In genomic region chr3:197261164-197261509, GRCh38 we compare ENCODE assay signal across 21 cellular contexts.
"Had no signal": no experiment of that assay in that cellular context is flagged by ENCODE, and none has a peak within 500 bp of the region (broad histone marks: within the 10 kb centered on the region; RNA-seq: fewer than 3 reads in every experiment).

No MANE protein-coding gene starts in this region.

- H3K27ac ChIP-seq: adrenal gland, cardiac muscle cell, foreskin keratinocyte, prostate gland, spleen, tibial artery, VCaP had no signal

- H3K4me1 ChIP-seq: adrenal gland, prostate gland had no signal

- FAIRE-seq: endometrium, kidney had no signal

- H3K36me3 ChIP-seq: adrenal gland, cardiac muscle cell, prostate gland, tibial artery had no signal

- ATAC-seq: activated CD8-positive, alpha-beta T cell treated with anti-CD3 and anti-CD28 coated beads, Interleukin-2, amount 10 ng/mL, durations not matched to agents 7 days and 5 days; foreskin keratinocyte; left lobe of liver; naive thymus-derived CD4-positive, alpha-beta T cell had no signal

- DNase-seq: activated CD4-positive, alpha-beta T cell treated with anti-CD3 and anti-CD28 coated beads, Interleukin-2, amount 10 ng/mL, durations not matched to agents 7 days and 5 days; activated CD4-positive, CD25-positive, alpha-beta regulatory T cell treated with anti-CD3 and anti-CD28 coated beads, Interleukin-2, amount 50 U/mL, for 72 hours; activated CD8-positive, alpha-beta T cell treated with anti-CD3 and anti-CD28 coated beads, Interleukin-2, amount 10 ng/mL, durations not matched to agents 7 days and 5 days; activated gamma-delta T cell treated with Interleukin-2 at 50 U/mL for 16 hours; activated T-cell treated with anti-CD3 and anti-CD28 coated beads, Interleukin-2, amount 50 U/mL, for 1 hour; adrenal gland; effector CD4-positive, alpha-beta T cell; foreskin keratinocyte; kidney; naive thymus-derived CD4-positive, alpha-beta T cell; spleen; stimulated activated CD4-positive, alpha-beta T cell treated with anti-CD3 and anti-CD28 coated beads, Interleukin-4, amount 100 ng/mL, for 1 hour; stimulated activated naive CD4-positive, alpha-beta T cell; substantia nigra; tibial artery had no signal

- H3K27me3 ChIP-seq: adrenal gland, cardiac muscle cell, foreskin keratinocyte, spleen, tibial artery had no signal

- H3K9me3 ChIP-seq: adrenal gland, prostate gland, spleen, tibial artery had no signal

- H3K4me3 ChIP-seq: adrenal gland, cardiac muscle cell, lung, prostate gland, spleen, tibial artery had no signal
